1 cellular context compared by ENCODE assay signal in genomic region chr9:69136185-69136584, GRCh38.
A peak's percentile ranks its signal among the peaks of the same experiment; 100 is the strongest.
TF ChIP-seq lines count a peak whose summit lies in the region.

No MANE protein-coding gene starts in this region.

TF ChIP-seq in HepG2, 621 proteins besides CTCF, POLR2A, EP300 and RAD21 (continued from another document):
- TF ChIP-seq ZNF710 (CRISPR knock-in tag; IDR thresholded peaks at IDR 0.05; ENCODE audit: borderline replicate concordance) (no peak), ZNF652 (CRISPR knock-in tag; IDR thresholded peaks at IDR 0.05; ENCODE audit: borderline replicate concordance, low read depth) (no peak), MAFK (conservative IDR thresholded peaks at IDR 0.05 in 1 of 2, IDR thresholded peaks at IDR 0.05 in 1 of 2; ENCODE audit: low read length in 2 of 2) (peak; percentile 62 to 87), NFE2 (CRISPR knock-in tag; IDR thresholded peaks at IDR 0.05) (no peak), ZNF142 (CRISPR knock-in tag; IDR thresholded peaks at IDR 0.05) (no peak)
